1 cellular context compared by ENCODE assay signal in genomic region chr10:69901623-69902505, GRCh38.
TF ChIP-seq lines count a peak whose summit lies in the region.

No MANE protein-coding gene starts in this region.

TF ChIP-seq in K562, 482 proteins besides CTCF, POLR2A, EP300 and RAD21 (continued from another document):
- TF ChIP-seq GTF3C2 (IDR thresholded peaks at IDR 0.05; ENCODE audit: borderline replicate concordance, extremely low read depth, insufficient read length) (no peak), NFYB (IDR thresholded peaks at IDR 0.05; ENCODE audit: extremely low read depth, insufficient read length) (no peak), GABPA (tag; conservative IDR thresholded peaks at IDR 0.05; ENCODE audit: low read depth) (no peak), USF2 (CRISPR knock-in tag; IDR thresholded peaks at IDR 0.05) (peak; percentile 82), CREM (IDR thresholded peaks at IDR 0.05; ENCODE audit: low read depth) (0 out of 2 replicates have a peak, but pooled peaks have one; percentile 33), ELF4 (CRISPR knock-in tag; IDR thresholded peaks at IDR 0.05) (no peak), TFE3 (CRISPR knock-in tag; IDR thresholded peaks at IDR 0.05) (peak; percentile 68), TOE1 (IDR thresholded peaks at IDR 0.05; ENCODE audit: borderline replicate concordance) (0 out of 2 replicates have a peak, but pooled peaks have one; percentile 44), TOE1 (CRISPR knock-in tag; IDR thresholded peaks at IDR 0.05; ENCODE audit: borderline replicate concordance, low read depth) (no peak), FOXJ2 (tag; IDR thresholded peaks at IDR 0.05) (no peak), CBX1 (IDR thresholded peaks at IDR 0.05; ENCODE audit: low read depth) (no peak), ZNF717 (CRISPR knock-in tag; IDR thresholded peaks at IDR 0.05) (no peak), MITF (IDR thresholded peaks at IDR 0.05) (peak; percentile 61; the same call in 1 of the 2 replicates), RAD51 (IDR thresholded peaks at IDR 0.05; ENCODE audit: borderline replicate concordance, low read depth) (peak; percentile 68; the same call in 1 of the 2 replicates), SMC3 (conservative IDR thresholded peaks at IDR 0.05; ENCODE audit: insufficient read depth, low read depth, low read length) (peak; percentile 53), SRF (CRISPR knock-in tag; IDR thresholded peaks at IDR 0.05) (peak in 1 of 2 experiments; percentile 45; a peak in 1 of 4 replicates), RCOR1 (IDR thresholded peaks at IDR 0.05; ENCODE audit: borderline replicate concordance in 1 of 2, low read depth in 2 of 2, low read length in 2 of 2) (0 out of 4 replicates have a peak, but pooled peaks of 1 of the 2 experiments have one; percentile 50), USF1 (CRISPR knock-in tag; IDR thresholded peaks at IDR 0.05) (peak; percentile 85), BRD4 (IDR thresholded peaks at IDR 0.05) (no peak), BHLHE40 (IDR thresholded peaks at IDR 0.05; ENCODE audit: low read length) (peak; percentile 95)
